In genomic region chr12:69045430-69045829, GRCh38 we compare ENCODE assay signal across 33 cellular contexts.
"Had no signal": no experiment of that assay in that cellular context is flagged by ENCODE, and none has a peak within 500 bp of the region (broad histone marks: within the 10 kb centered on the region; RNA-seq: fewer than 3 reads in every experiment).

No MANE protein-coding gene starts in this region.

- H3K27ac ChIP-seq: ascending aorta, breast epithelium, coronary artery, esophagus squamous epithelium, gastroesophageal sphincter, WERI-Rb-1 had no signal

- H3K9me3 ChIP-seq: ascending aorta, breast epithelium, esophagus squamous epithelium, gastroesophageal sphincter had no signal

- H3K4me1 ChIP-seq: ascending aorta, breast epithelium, gastroesophageal sphincter had no signal

- H3K4me3 Mint-ChIP-seq: activated B cell treated with CpG ODN at 0.5 μM for 24 hours; activated CD4-positive, alpha-beta memory T cell treated with anti-CD3 and anti-CD28 coated beads for 36 hours; activated CD4-positive, alpha-beta T cell treated with anti-CD3 and anti-CD28 coated beads, Interleukin-2, amount 10 ng/mL, durations not matched to agents 24 days and 14 days; activated CD8-positive, alpha-beta memory T cell treated with anti-CD3 and anti-CD28 coated beads, Interleukin-2, amount 10 ng/mL, durations not matched to agents 7 days and 5 days; activated CD8-positive, alpha-beta T cell treated with anti-CD3 and anti-CD28 coated beads, Interleukin-2, amount 10 ng/mL, durations not matched to agents 7 days and 5 days; activated naive CD4-positive, alpha-beta T cell treated with anti-CD3 and anti-CD28 coated beads for 36 hours; activated naive CD4-positive, alpha-beta T cell treated with anti-CD3 and anti-CD28 coated beads, Interleukin-2, amount 50 U/mL, for 24 hours; activated naive CD8-positive, alpha-beta T cell treated with anti-CD3 and anti-CD28 coated beads, Interleukin-2, amount 10 ng/mL, durations not matched to agents 7 days and 5 days; activated T-helper 1 cell treated with anti-CD3 and anti-CD28 coated beads, Interleukin-12 subunit alpha, Interleukin-12 subunit beta, Interleukin-2, Interleukin-4 antibody, amounts not matched to agents 30 ng/mL and 10 ng/mL and 1 ng/mL, durations not matched to agents 14 hours and 24 hours and 36 hours; brain; central memory CD8-positive, alpha-beta T cell; effector memory CD8-positive, alpha-beta T cell; T-helper 17 cell; T-helper 2 cell treated with Interferon-gamma antibody and Interleukin-4, amounts not matched to agents 5 μg/mL and 100 μg/mL, for 36 hours had no signal

- DNase-seq: activated B cell treated with CpG ODN at 0.5 μM for 24 hours; activated CD4-positive, alpha-beta T cell treated with anti-CD3 and anti-CD28 coated beads, Interleukin-2, amount 10 ng/mL, durations not matched to agents 24 days and 14 days; activated CD8-positive, alpha-beta memory T cell treated with anti-CD3 and anti-CD28 coated beads, Interleukin-2, amount 10 ng/mL, durations not matched to agents 7 days and 5 days; activated CD8-positive, alpha-beta memory T cell treated with anti-CD3 and anti-CD28 coated beads, Interleukin-2, amount 50 U/mL, for 4 hours; activated CD8-positive, alpha-beta T cell treated with anti-CD3 and anti-CD28 coated beads, Interleukin-2, amount 10 ng/mL, durations not matched to agents 7 days and 5 days; activated effector memory CD4-positive, alpha-beta T cell treated with anti-CD3 and anti-CD28 coated beads, Interleukin-2, amount 50 U/mL, for 16 hours; activated naive CD4-positive, alpha-beta T cell treated with anti-CD3 and anti-CD28 coated beads for 36 hours; activated naive CD8-positive, alpha-beta T cell treated with anti-CD3 and anti-CD28 coated beads, Interleukin-2, amount 10 ng/mL, durations not matched to agents 7 days and 5 days; activated T-cell treated with anti-CD3 and anti-CD28 coated beads, Interleukin-2, amount 50 U/mL, for 1 hour; activated T-cell treated with anti-CD3 and anti-CD28 coated beads, Interleukin-2, amount 50 U/mL, for 48 hours; dermis blood vessel endothelial cell; effector CD4-positive, alpha-beta T cell; effector memory CD8-positive, alpha-beta T cell; erythroblast; esophagus squamous epithelium; foreskin melanocyte; head of caudate nucleus; T-helper 1 cell; T-helper 17 cell; T1000; WERI-Rb-1 had no signal

- ATAC-seq: activated CD4-positive, CD25-positive, alpha-beta regulatory T cell treated with anti-CD3 and anti-CD28 coated beads, Interleukin-2, amount 50 U/mL, for 24 hours; activated CD8-positive, alpha-beta memory T cell treated with anti-CD3 and anti-CD28 coated beads, Interleukin-2, amount 10 ng/mL, durations not matched to agents 7 days and 5 days; activated CD8-positive, alpha-beta T cell treated with anti-CD3 and anti-CD28 coated beads, Interleukin-2, amount 10 ng/mL, durations not matched to agents 7 days and 5 days; effector memory CD8-positive, alpha-beta T cell; gastroesophageal sphincter; T-helper 17 cell had no signal

- H3K9me3 Mint-ChIP-seq: activated B cell treated with CpG ODN at 0.5 μM for 24 hours; activated CD4-positive, alpha-beta memory T cell treated with anti-CD3 and anti-CD28 coated beads for 36 hours; activated naive CD4-positive, alpha-beta T cell treated with anti-CD3 and anti-CD28 coated beads for 36 hours; activated naive CD4-positive, alpha-beta T cell treated with anti-CD3 and anti-CD28 coated beads, Interleukin-2, amount 50 U/mL, for 24 hours; activated naive CD8-positive, alpha-beta T cell treated with anti-CD3 and anti-CD28 coated beads, Interleukin-2, amount 10 ng/mL, durations not matched to agents 7 days and 5 days; central memory CD8-positive, alpha-beta T cell; effector memory CD8-positive, alpha-beta T cell; T-helper 2 cell treated with Interferon-gamma antibody and Interleukin-4, amounts not matched to agents 5 μg/mL and 100 μg/mL, for 36 hours had no signal

- H3K4me3 ChIP-seq: ascending aorta, breast epithelium, coronary artery, esophagus squamous epithelium, gastroesophageal sphincter had no signal

- H3K27me3 ChIP-seq: ascending aorta, breast epithelium, esophagus squamous epithelium, gastroesophageal sphincter had no signal

- H3K4me1 Mint-ChIP-seq: activated B cell treated with CpG ODN at 0.5 μM for 24 hours; activated CD8-positive, alpha-beta memory T cell treated with anti-CD3 and anti-CD28 coated beads, Interleukin-2, amount 10 ng/mL, durations not matched to agents 7 days and 5 days; activated naive CD8-positive, alpha-beta T cell treated with anti-CD3 and anti-CD28 coated beads, Interleukin-2, amount 10 ng/mL, durations not matched to agents 7 days and 5 days; central memory CD8-positive, alpha-beta T cell; T-helper 17 cell had no signal

- H3K36me3 ChIP-seq: ascending aorta, breast epithelium, esophagus squamous epithelium, gastroesophageal sphincter, WERI-Rb-1 had no signal

- H3K27ac Mint-ChIP-seq: activated B cell treated with CpG ODN at 0.5 μM for 24 hours; activated CD4-positive, alpha-beta memory T cell treated with anti-CD3 and anti-CD28 coated beads for 36 hours; activated CD4-positive, alpha-beta T cell treated with anti-CD3 and anti-CD28 coated beads, Interleukin-2, amount 10 ng/mL, durations not matched to agents 24 days and 14 days; activated CD8-positive, alpha-beta memory T cell treated with anti-CD3 and anti-CD28 coated beads, Interleukin-2, amount 10 ng/mL, durations not matched to agents 7 days and 5 days; activated CD8-positive, alpha-beta T cell treated with anti-CD3 and anti-CD28 coated beads, Interleukin-2, amount 10 ng/mL, durations not matched to agents 7 days and 5 days; activated naive CD4-positive, alpha-beta T cell treated with anti-CD3 and anti-CD28 coated beads for 36 hours; activated naive CD4-positive, alpha-beta T cell treated with anti-CD3 and anti-CD28 coated beads, Interleukin-2, amount 50 U/mL, for 24 hours; activated naive CD8-positive, alpha-beta T cell treated with anti-CD3 and anti-CD28 coated beads, Interleukin-2, amount 10 ng/mL, durations not matched to agents 7 days and 5 days; activated T-helper 1 cell treated with anti-CD3 and anti-CD28 coated beads, Interleukin-12 subunit alpha, Interleukin-12 subunit beta, Interleukin-2, Interleukin-4 antibody, amounts not matched to agents 30 ng/mL and 10 ng/mL and 1 ng/mL, durations not matched to agents 14 hours and 24 hours and 36 hours; activated T-helper 2 cell treated with anti-CD3 and anti-CD28 coated beads, Interferon-gamma antibody, Interleukin-2, Interleukin-4, amounts not matched to agents 10 μg/mL and 5 μg/mL and 100 μg/mL, durations not matched to agents 14 hours and 24 hours and 36 hours; brain; effector memory CD8-positive, alpha-beta T cell; T-helper 17 cell; T-helper 2 cell treated with Interferon-gamma antibody and Interleukin-4, amounts not matched to agents 5 μg/mL and 100 μg/mL, for 36 hours had no signal

- H3K27me3 Mint-ChIP-seq: activated CD4-positive, alpha-beta T cell treated with anti-CD3 and anti-CD28 coated beads, Interleukin-2, amount 10 ng/mL, durations not matched to agents 24 days and 14 days had no signal

- H3K36me3 Mint-ChIP-seq: activated CD4-positive, alpha-beta memory T cell treated with anti-CD3 and anti-CD28 coated beads for 36 hours; activated CD8-positive, alpha-beta memory T cell treated with anti-CD3 and anti-CD28 coated beads, Interleukin-2, amount 10 ng/mL, durations not matched to agents 7 days and 5 days; activated naive CD4-positive, alpha-beta T cell treated with anti-CD3 and anti-CD28 coated beads, Interleukin-2, amount 50 U/mL, for 24 hours; activated naive CD8-positive, alpha-beta T cell treated with anti-CD3 and anti-CD28 coated beads, Interleukin-2, amount 10 ng/mL, durations not matched to agents 7 days and 5 days; brain had no signal
